Comparison of ENCODE assay signal across 28 cellular contexts in genomic region chr1:53116933-53117332, GRCh38. TPM values are rescaled to one million over a fixed set of nuclear protein-coding genes. Genes with fewer than 3 reads are reported as not detected.
"Had no signal": no experiment of that assay in that cellular context is flagged by ENCODE, and none has a peak within 500 bp of the region (broad histone marks: within the 10 kb centered on the region; RNA-seq: fewer than 3 reads in every experiment).

No MANE protein-coding gene starts in this region.

- H3K36me3 Mint-ChIP-seq: activated naive CD8-positive, alpha-beta T cell; naive thymus-derived CD4-positive, alpha-beta T cell; WTC11 had no signal

- H3K4me3 Mint-ChIP-seq: activated naive CD8-positive, alpha-beta T cell; activated T-cell treated with anti-CD3 and anti-CD28 coated beads, Interleukin-2, amount 50 U/mL, for 24 hours; naive thymus-derived CD4-positive, alpha-beta T cell; WTC11 had no signal

- H3K36me3 ChIP-seq: adrenal gland, ascending aorta, gastroesophageal sphincter, heart left ventricle, vagina had no signal

- DNase-seq: activated CD4-positive, alpha-beta T cell treated with anti-CD3 and anti-CD28 coated beads, Interleukin-2, amount 50 U/mL, for 4 hours; activated CD8-positive, alpha-beta memory T cell treated with anti-CD3 and anti-CD28 coated beads for 24 hours; activated CD8-positive, alpha-beta memory T cell treated with anti-CD3 and anti-CD28 coated beads, Interleukin-2, amount 50 U/mL, for 4 hours; activated naive CD4-positive, alpha-beta T cell; activated T-cell treated with anti-CD3 and anti-CD28 coated beads, Interleukin-2, amount 50 U/mL, for 24 hours; adrenal gland; cerebellar nuclear complex; cortex of kidney; islet precursor cell; left colon; naive thymus-derived CD4-positive, alpha-beta T cell; stimulated activated CD4-positive, alpha-beta T cell treated with anti-CD3 and anti-CD28 coated beads, Interleukin-2, amount 100 ng/mL, for 48 hours; stimulated activated CD8-positive, alpha-beta memory T cell treated with anti-CD3 and anti-CD28 coated beads, Interleukin-4, amount 100 ng/mL, for 48 hours; stimulated activated naive CD4-positive, alpha-beta T cell; testis; trophoblast cell had no signal

- H3K27ac ChIP-seq: ascending aorta, epithelial cell of prostate, gastroesophageal sphincter, heart left ventricle, vagina had no signal

- H3K27me3 Mint-ChIP-seq: activated naive CD8-positive, alpha-beta T cell had no signal

- H3K4me3 ChIP-seq: adrenal gland, ascending aorta, gastroesophageal sphincter, heart left ventricle, lung, testis, vagina had no signal

- H3K27ac Mint-ChIP-seq: activated naive CD8-positive, alpha-beta T cell; activated T-cell treated with anti-CD3 and anti-CD28 coated beads, Interleukin-2, amount 50 U/mL, for 24 hours; activated T-helper 2 cell treated with anti-CD3 and anti-CD28 coated beads, Interferon-gamma antibody, Interleukin-2, Interleukin-4, amounts not matched to agents 10 μg/mL and 5 μg/mL and 100 μg/mL, durations not matched to agents 14 hours and 24 hours and 36 hours; naive thymus-derived CD4-positive, alpha-beta T cell; progenitor cell of endocrine pancreas; WTC11 had no signal

- H3K27me3 ChIP-seq: adrenal gland, ascending aorta, gastroesophageal sphincter, heart left ventricle, testis, vagina had no signal

- H3K9me3 Mint-ChIP-seq: activated T-cell treated with anti-CD3 and anti-CD28 coated beads, Interleukin-2, amount 50 U/mL, for 24 hours; activated T-helper 2 cell treated with anti-CD3 and anti-CD28 coated beads, Interferon-gamma antibody, Interleukin-2, Interleukin-4, amounts not matched to agents 10 μg/mL and 5 μg/mL and 100 μg/mL, durations not matched to agents 14 hours and 24 hours and 36 hours; naive thymus-derived CD4-positive, alpha-beta T cell had no signal

- ATAC-seq: gastroesophageal sphincter; heart left ventricle; left colon; naive thymus-derived CD4-positive, alpha-beta T cell; WTC11 had no signal

- H3K9me3 ChIP-seq: adrenal gland, testis, vagina had no signal

- FAIRE-seq: TTC549 had no signal

- H3K4me1 ChIP-seq: adrenal gland had no signal

RNA-seq across cellular contexts. Expression of gene SLC1A7, which starts 25.5 kb away (rescaled TPM):
- total RNA-seq: activated T-helper 2 cell treated with anti-CD3 and anti-CD28 coated beads, Interferon-gamma antibody, Interleukin-2, Interleukin-4, amounts not matched to agents 10 μg/mL and 5 μg/mL and 100 μg/mL, durations not matched to agents 14 hours and 24 hours and 36 hours; ascending aorta; osteocyte; progenitor cell of endocrine pancreas; vagina; WTC11 had no signal
- polyA plus RNA-seq: naive thymus-derived CD4-positive, alpha-beta T cell had no signal

RNA-seq across cellular contexts. Expression of gene PODN, which starts 54.9 kb away (rescaled TPM):
- total RNA-seq: activated T-helper 2 cell treated with anti-CD3 and anti-CD28 coated beads, Interferon-gamma antibody, Interleukin-2, Interleukin-4, amounts not matched to agents 10 μg/mL and 5 μg/mL and 100 μg/mL, durations not matched to agents 14 hours and 24 hours and 36 hours had no signal
- polyA plus RNA-seq: naive thymus-derived CD4-positive, alpha-beta T cell had no signal
